Comparison of ENCODE assay signal across 8 cellular contexts in the genomic region with DNA sequence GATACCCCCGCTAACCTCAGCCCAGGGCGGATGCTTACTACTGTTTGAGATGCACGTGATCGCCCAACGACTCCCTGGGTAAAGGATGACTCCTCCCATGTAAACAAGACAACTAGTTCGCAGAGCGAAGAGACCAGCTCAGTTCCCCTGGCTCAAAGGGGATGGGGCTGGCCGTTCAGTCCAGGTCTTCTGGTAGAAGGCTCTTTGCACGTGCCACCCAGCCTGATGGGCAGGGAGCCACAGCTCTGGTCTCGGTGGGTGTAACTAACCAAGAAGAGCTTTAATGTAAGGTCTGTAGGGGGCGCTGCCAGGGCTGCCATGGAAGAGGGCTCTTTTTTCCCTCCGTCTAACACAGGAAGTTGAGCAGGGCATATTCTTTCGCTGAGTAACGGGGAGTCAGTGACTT. TPM values are rescaled to one million over a fixed set of nuclear protein-coding genes. Genes with fewer than 3 reads are reported as not detected.
DNase-seq lines count a peak whose midpoint lies in the region; ATAC-seq and TF ChIP-seq lines count a peak whose summit lies in the region.

No MANE protein-coding gene starts in this region.

- H3K4me2 ChIP-seq in DND-41 (ENCODE audit: insufficient read depth, low read length) (no peak overlapping the region), osteoblast (ENCODE audit: insufficient read depth, low read length) (no peak overlapping the region)

- no peak overlapping the region for H3K9ac ChIP-seq in DND-41 (ENCODE audit: low read depth, low read length)

- H3K79me2 ChIP-seq in DND-41 (ENCODE audit: insufficient read depth, low read length) (no peaks in the 10 kb centered on the region), osteoblast (ENCODE audit: insufficient read depth, low read length) (no peaks in the 10 kb centered on the region)

- DNase-seq in DND-41: no peak
- DNase-seq in Peyer's patch: peak in 2 of 3 donors; percentile 54 to 62
- DNase-seq in activated naive CD4-positive, alpha-beta T cell treated with anti-CD3 and anti-CD28 coated beads, Interleukin-2, amount 50 U/mL, for 16 hours: peak; percentile 41
- DNase-seq in osteoblast (ENCODE audit: insufficient read length, low spot score, missing footprints): no peak
- no peak for DNase-seq in NCI-H524 treated with DMSO at 0.1 percent for 48 hours (lab: John Stamatoyannopoulos, UW)
- DNase-seq in NCI-H446 (lab: John Stamatoyannopoulos, UW): no peak

- H4K20me1 ChIP-seq in DND-41 (ENCODE audit: insufficient read depth, low read length): no peaks in the 10 kb centered on the region
- H4K20me1 ChIP-seq in osteoblast (ENCODE audit: insufficient read depth, low read length): no peaks in the 10 kb centered on the region

- H3K9me3 ChIP-seq in DND-41 (ENCODE audit: insufficient read depth, low read length, severe bottlenecking): no peaks in the 10 kb centered on the region
- no peaks in the 10 kb centered on the region for H3K9me3 ChIP-seq in Peyer's patch
- H3K9me3 ChIP-seq in osteoblast (ENCODE audit: low read depth, low read length): no peaks in the 10 kb centered on the region

- peak; percentile 41 for TF ChIP-seq CTCF in DND-41 (IDR thresholded peaks at IDR 0.05; ENCODE audit: borderline replicate concordance, extremely low read depth, low read length, poor library complexity, severe bottlenecking)
- peak in 3 of 6 experiments; percentile 7 to 21 (median 19) for TF ChIP-seq CTCF in Peyer's patch (IDR thresholded peaks at IDR 0.05)
- TF ChIP-seq CTCF in osteoblast (IDR thresholded peaks at IDR 0.05; ENCODE audit: extremely low read depth, low read depth, low read length): peak; percentile 26

- no peak overlapping the region for H2AFZ ChIP-seq in DND-41 (ENCODE audit: low read depth, low read length)
- no peak overlapping the region for H2AFZ ChIP-seq in osteoblast (ENCODE audit: low read length)

- H3K4me1 ChIP-seq in DND-41 (ENCODE audit: insufficient read depth, low read length) (no peaks in the 10 kb centered on the region), Peyer's patch (no peaks in the 10 kb centered on the region), osteoblast (ENCODE audit: insufficient read depth, low read length) (no peaks in the 10 kb centered on the region)

- H3K27me3 ChIP-seq in DND-41 (ENCODE audit: insufficient read depth, low read length, poor library complexity) (peaks cover 4% of the 10 kb centered on the region), Peyer's patch (no peaks in the 10 kb centered on the region), osteoblast (ENCODE audit: insufficient read depth, low read length) (no peaks in the 10 kb centered on the region)

- no peak overlapping the region for H3K27ac ChIP-seq in DND-41 (ENCODE audit: low read length)
- no peak overlapping the region for H3K27ac ChIP-seq in Peyer's patch
- H3K27ac ChIP-seq in osteoblast (ENCODE audit: low read depth, low read length): no peak overlapping the region

- H3K4me3 ChIP-seq in DND-41 (ENCODE audit: low read depth in 1 of 2, low read length in 2 of 2) (no peak overlapping the region), Peyer's patch (no peak overlapping the region), osteoblast (ENCODE audit: insufficient read depth, low read length) (no peak overlapping the region)

- TF ChIP-seq POLR2A in Peyer's patch (IDR thresholded peaks at IDR 0.05): no peak

- H3K36me3 ChIP-seq in DND-41 (ENCODE audit: insufficient read depth, low read length) (no peaks in the 10 kb centered on the region), Peyer's patch (no peaks in the 10 kb centered on the region), osteoblast (ENCODE audit: insufficient read depth, low read length) (no peaks in the 10 kb centered on the region)

- ATAC-seq in DND-41 (ENCODE audit: insufficient read depth, low read depth): 0 out of 3 replicates have a peak, but pooled peaks have one; percentile 37
- ATAC-seq in GM18868 (IDR thresholded peaks at IDR 0.05; ENCODE audit: unreplicated experiment): no peak
- ATAC-seq in HG03520 (IDR thresholded peaks at IDR 0.05; ENCODE audit: unreplicated experiment): no peak

RNA-seq across cellular contexts. Expression of a gene that starts 49.4 kb away (rescaled TPM):
- 100 to 1,000 TPM in 1 of 4 donors, 10 to 100 TPM in 3; 25.2 to 145 (median 54.4) TPM for total RNA-seq in Peyer's patch
- total RNA-seq in osteoblast: 38.6 and 51.0 TPM in 2 replicates

Comparison
In these comparisons a context has a peak if more than half of its experiments do, and no peak if none do; other contexts are left out.
1. DNase-seq: peak in Peyer's patch (2 of 3) and activated naive CD4-positive, alpha-beta T cell treated with anti-CD3 and anti-CD28 coated beads, Interleukin-2, amount 50 U/mL, for 16 hours (single experiment); none in DND-41 (single experiment), osteoblast (single experiment), NCI-H524 treated with DMSO at 0.1 percent for 48 hours (single experiment) and NCI-H446 (0 of 2).